ENCODE assay signal across 10 cellular contexts in the genomic region with DNA sequence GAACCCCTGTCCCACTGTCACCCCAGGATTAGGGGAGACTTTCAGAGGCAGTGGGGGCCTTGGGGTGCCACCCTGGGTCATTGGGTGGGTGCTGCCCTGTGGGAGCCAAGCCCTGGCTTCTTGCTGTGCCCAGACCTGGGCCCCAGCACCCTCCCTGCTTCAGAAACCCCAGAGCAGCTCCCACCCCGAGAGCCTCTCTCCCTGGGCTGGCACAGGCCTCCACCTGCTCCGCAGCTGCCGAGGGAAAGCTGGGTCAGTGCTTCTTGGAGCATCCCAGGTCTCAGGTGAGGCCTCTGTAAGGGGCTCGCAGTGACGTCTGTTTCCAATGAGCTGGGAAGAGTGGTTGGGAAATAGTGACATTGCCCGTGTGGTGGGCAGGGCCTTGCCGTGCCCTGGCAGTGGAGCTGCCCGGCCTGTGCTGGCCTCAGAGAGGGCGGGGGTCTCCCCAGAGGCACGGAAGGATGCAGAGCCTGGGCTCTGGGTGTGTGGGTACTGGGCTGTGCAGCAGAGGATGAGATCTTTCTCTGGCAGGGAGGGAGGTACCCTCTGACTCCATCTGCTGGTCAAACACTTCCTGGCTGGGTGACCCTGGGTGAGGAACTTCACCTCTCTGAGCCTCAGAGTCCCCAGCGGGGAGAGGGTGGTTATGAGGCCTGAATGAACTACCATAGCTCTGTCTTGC. TPM values are rescaled to one million over a fixed set of nuclear protein-coding genes. Genes with fewer than 3 reads are reported as not detected.
DNase-seq lines count a peak whose midpoint lies in the region; ATAC-seq and TF ChIP-seq lines count a peak whose summit lies in the region.
"Had no signal": no experiment of that assay in that cellular context is flagged by ENCODE, and none has a peak within 500 bp of the region (broad histone marks: within the 10 kb centered on the region; RNA-seq: fewer than 3 reads in every experiment).

No MANE protein-coding gene starts in this region.

- no peak for TF ChIP-seq EP300 in SK-N-SH (IDR thresholded peaks at IDR 0.05; ENCODE audit: borderline replicate concordance in 1 of 2, low read depth in 1 of 2, low read length in 1 of 2)

- H3K4me3 ChIP-seq in SK-N-SH (ENCODE audit: low read depth in 2 of 2, low read length in 1 of 2) (no peak overlapping the region), coronary artery (no peak overlapping the region)

- H3K4me1 ChIP-seq in SK-N-SH (ENCODE audit: control insufficient read depth in 1 of 2, insufficient read depth in 2 of 2, low read depth in 1 of 2, low read length in 1 of 2) = peaks cover 6 to 7% of the 10 kb centered on the region in 2 experiments; a peak in 3 of 4 replicates

- no peak for DNase-seq in activated naive CD8-positive, alpha-beta T cell treated with anti-CD3 and anti-CD28 coated beads, Interleukin-2, amount 10 ng/mL, durations not matched to agents 7 days and 5 days
- no peak for DNase-seq in activated naive CD8-positive, alpha-beta T cell treated with anti-CD3 and anti-CD28 coated beads for 36 hours
- DNase-seq in SK-N-SH = peak; percentile 64
- DNase-seq in germinal center (ENCODE audit: low spot score) = peak; percentile 50
- DNase-seq in type B pancreatic cell (ENCODE audit: extremely low spot score, unreplicated experiment) = no peak
- no peak for DNase-seq in activated gamma-delta T cell (lab: John Stamatoyannopoulos, UW)
- no peak for DNase-seq in coronary artery (ENCODE audit: low spot score)
- DNase-seq: activated B cell treated with CpG ODN at 0.5 μM for 24 hours had no signal

- 100% methylated on average over 7 of the region's 11 CpGs for WGBS in SK-N-SH (ENCODE audit: low lambda C conversion rate)

- CTCF ChIA-PET in SK-N-SH (lab: Yijun Ruan, JAX) = interaction anchor here (1.0 to 1.9 kb wide), 3 partner anchors 22 to 113 kb away, joined by 3 to 10 read pairs (median 3); no protein-coding TSS in a partner anchor

- POLR2A ChIA-PET in activated naive CD8-positive, alpha-beta T cell treated with anti-CD3 and anti-CD28 coated beads, Interleukin-2, amount 10 ng/mL, durations not matched to agents 7 days and 5 days (lab: Charles Lee) = interaction anchor here (0.8 to 0.9 kb wide), 2 partner anchors 25 to 67 kb away, joined by 3 to 5 read pairs; partner anchors contain the start of gene MICALL1
- POLR2A ChIA-PET in SK-N-SH (lab: Yijun Ruan, JAX) = interaction anchor here (0.9 kb wide), 1 partner anchor 25 kb away, joined by 3 read pairs; no protein-coding TSS in a partner anchor

- H3K27ac Mint-ChIP-seq in activated naive CD8-positive, alpha-beta T cell treated with anti-CD3 and anti-CD28 coated beads, Interleukin-2, amount 10 ng/mL, durations not matched to agents 7 days and 5 days = no peak overlapping the region
- no peak overlapping the region for H3K27ac Mint-ChIP-seq in activated naive CD8-positive, alpha-beta T cell treated with anti-CD3 and anti-CD28 coated beads for 36 hours
- H3K27ac Mint-ChIP-seq in type B pancreatic cell = peak overlapping the region; percentile 26
- H3K27ac Mint-ChIP-seq: activated B cell treated with CpG ODN at 0.5 μM for 24 hours had no signal

- no peaks in the 10 kb centered on the region for H3K9me3 Mint-ChIP-seq in activated naive CD8-positive, alpha-beta T cell treated with anti-CD3 and anti-CD28 coated beads, Interleukin-2, amount 10 ng/mL, durations not matched to agents 7 days and 5 days
- H3K9me3 Mint-ChIP-seq in activated naive CD8-positive, alpha-beta T cell treated with anti-CD3 and anti-CD28 coated beads for 36 hours = no peaks in the 10 kb centered on the region
- H3K9me3 Mint-ChIP-seq in type B pancreatic cell = no peaks in the 10 kb centered on the region
- H3K9me3 Mint-ChIP-seq: activated B cell treated with CpG ODN at 0.5 μM for 24 hours had no signal

- no peak for TF ChIP-seq POLR2A in GM18505 (IDR thresholded peaks at IDR 0.05; ENCODE audit: borderline replicate concordance, extremely low read depth, insufficient read depth, insufficient read length)

- peaks cover 2% of the 10 kb centered on the region for H3K36me3 Mint-ChIP-seq in activated naive CD8-positive, alpha-beta T cell treated with anti-CD3 and anti-CD28 coated beads, Interleukin-2, amount 10 ng/mL, durations not matched to agents 7 days and 5 days
- peaks cover 2% of the 10 kb centered on the region for H3K36me3 Mint-ChIP-seq in activated naive CD8-positive, alpha-beta T cell treated with anti-CD3 and anti-CD28 coated beads for 36 hours
- H3K36me3 Mint-ChIP-seq in type B pancreatic cell = peaks cover 4% of the 10 kb centered on the region

- no peaks in the 10 kb centered on the region; the same call in 1 of the 2 replicates for H3K79me2 ChIP-seq in SK-N-SH (ENCODE audit: insufficient read depth)

- H3K36me3 ChIP-seq in SK-N-SH (replicated peaks in 1 of 2; ENCODE audit: control insufficient read depth in 1 of 2, insufficient read depth in 2 of 2, low read length in 1 of 2) = peaks cover 15 to 35% of the 10 kb centered on the region in 2 experiments

- H3K4me3 Mint-ChIP-seq in activated naive CD8-positive, alpha-beta T cell treated with anti-CD3 and anti-CD28 coated beads, Interleukin-2, amount 10 ng/mL, durations not matched to agents 7 days and 5 days = no peak overlapping the region
- no peak overlapping the region for H3K4me3 Mint-ChIP-seq in activated naive CD8-positive, alpha-beta T cell treated with anti-CD3 and anti-CD28 coated beads for 36 hours
- no peak overlapping the region for H3K4me3 Mint-ChIP-seq in type B pancreatic cell
- H3K4me3 Mint-ChIP-seq: activated B cell treated with CpG ODN at 0.5 μM for 24 hours had no signal

- ATAC-seq in activated naive CD8-positive, alpha-beta T cell treated with anti-CD3 and anti-CD28 coated beads, Interleukin-2, amount 10 ng/mL, durations not matched to agents 7 days and 5 days (ENCODE audit: low read depth) = peak; percentile 25
- no peak for ATAC-seq in GM18505 (IDR thresholded peaks at IDR 0.05; ENCODE audit: unreplicated experiment)

- no peaks in the 10 kb centered on the region for H3K9me3 ChIP-seq in SK-N-SH
- H3K9me3 ChIP-seq: neutrophil had no signal

- peaks cover 6% of the 10 kb centered on the region for H3K4me1 Mint-ChIP-seq in activated naive CD8-positive, alpha-beta T cell treated with anti-CD3 and anti-CD28 coated beads, Interleukin-2, amount 10 ng/mL, durations not matched to agents 7 days and 5 days
- H3K4me1 Mint-ChIP-seq in activated naive CD8-positive, alpha-beta T cell treated with anti-CD3 and anti-CD28 coated beads for 36 hours = peaks cover 9% of the 10 kb centered on the region
- peaks cover 18% of the 10 kb centered on the region for H3K4me1 Mint-ChIP-seq in type B pancreatic cell (ENCODE audit: unreplicated experiment)

- H4K20me1 ChIP-seq in SK-N-SH (ENCODE audit: insufficient read depth) = peaks cover 8% of the 10 kb centered on the region; the same call in 1 of the 2 replicates

- H3K27ac ChIP-seq in SK-N-SH (ENCODE audit: low read depth in 2 of 2, low read length in 1 of 2) (no peak overlapping the region), coronary artery (peak overlapping the region in 1 of 2 donors; percentile 54)
- H3K27ac ChIP-seq: neutrophil had no signal

- H3K27me3 Mint-ChIP-seq in activated naive CD8-positive, alpha-beta T cell treated with anti-CD3 and anti-CD28 coated beads, Interleukin-2, amount 10 ng/mL, durations not matched to agents 7 days and 5 days = no peaks in the 10 kb centered on the region
- H3K27me3 Mint-ChIP-seq in activated naive CD8-positive, alpha-beta T cell treated with anti-CD3 and anti-CD28 coated beads for 36 hours = no peaks in the 10 kb centered on the region
- H3K27me3 Mint-ChIP-seq in type B pancreatic cell = no peaks in the 10 kb centered on the region
- H3K27me3 Mint-ChIP-seq: activated B cell treated with CpG ODN at 0.5 μM for 24 hours had no signal

- H3K9ac ChIP-seq in SK-N-SH = no peak overlapping the region

- no peak overlapping the region for H2AFZ ChIP-seq in SK-N-SH (ENCODE audit: low read depth)

- H3F3A ChIP-seq in SK-N-SH (replicated peaks; ENCODE audit: insufficient read depth) = peaks cover 14% of the 10 kb centered on the region

- no peaks in the 10 kb centered on the region for H3K27me3 ChIP-seq in SK-N-SH (ENCODE audit: insufficient read depth)
- H3K27me3 ChIP-seq: neutrophil had no signal

- H3K4me2 ChIP-seq in SK-N-SH = no peak overlapping the region

- TF ChIP-seq CTCF in SK-N-SH (IDR thresholded peaks at IDR 0.05) = peak; percentile 45
- TF ChIP-seq CTCF in type B pancreatic cell (conservative IDR thresholded peaks at IDR 0.05) = peak; percentile 42
- TF ChIP-seq CTCF in coronary artery (IDR thresholded peaks at IDR 0.05) = no peak

- no peaks in the 10 kb centered on the region for H3K9me2 ChIP-seq in SK-N-SH

- TF ChIP-seq RAD21 in SK-N-SH (IDR thresholded peaks at IDR 0.05; ENCODE audit: low read length) = peak; percentile 17; the same call in 1 of the 2 replicates

RNA-seq across cellular contexts. Expression of gene C22orf23, which starts 23.0 kb away (rescaled TPM):
- total RNA-seq in activated naive CD8-positive, alpha-beta T cell treated with anti-CD3 and anti-CD28 coated beads, Interleukin-2, amount 10 ng/mL, durations not matched to agents 7 days and 5 days = not detected
- under 1 TPM; 0.40 to 0.41 TPM for total RNA-seq in activated naive CD8-positive, alpha-beta T cell treated with anti-CD3 and anti-CD28 coated beads for 36 hours
- polyA plus RNA-seq in SK-N-SH (2012; rRNA removed) = 0.33 and 0.45 TPM in 2 replicates
- 0.26 and 0.33 TPM in 2 replicates for polyA plus RNA-seq in SK-N-SH (2012; cell fraction: cytosol; rRNA removed)
- polyA plus RNA-seq in SK-N-SH (2012; cell fraction: nucleus; rRNA removed) = 0.38 and 0.50 TPM in 2 replicates
- 0.64 and 0.70 TPM in 2 replicates for total RNA-seq in type B pancreatic cell (ENCODE audit: low replicate concordance)

RNA-seq across cellular contexts. Expression of gene POLR2F, which starts 23.1 kb away (rescaled TPM):
- 10 to 100 TPM; 60.2 to 61.4 TPM for total RNA-seq in activated naive CD8-positive, alpha-beta T cell treated with anti-CD3 and anti-CD28 coated beads, Interleukin-2, amount 10 ng/mL, durations not matched to agents 7 days and 5 days
- 100 to 1,000 TPM; 131 to 140 TPM for total RNA-seq in activated naive CD8-positive, alpha-beta T cell treated with anti-CD3 and anti-CD28 coated beads for 36 hours
- 146 and 255 TPM in 2 replicates for polyA plus RNA-seq in SK-N-SH (2012; rRNA removed)
- 167 and 182 TPM in 2 replicates for polyA plus RNA-seq in SK-N-SH (2012; cell fraction: cytosol; rRNA removed)
- 64.9 and 117 TPM in 2 replicates for polyA plus RNA-seq in SK-N-SH (2012; cell fraction: nucleus; rRNA removed)
- 92.0 and 99.6 TPM in 2 replicates for total RNA-seq in type B pancreatic cell (ENCODE audit: low replicate concordance)

RNA-seq across cellular contexts. Expression of gene MICALL1, which starts 24.3 kb away (rescaled TPM):
- 10 to 100 TPM; 27.9 to 31.3 TPM for total RNA-seq in activated naive CD8-positive, alpha-beta T cell treated with anti-CD3 and anti-CD28 coated beads, Interleukin-2, amount 10 ng/mL, durations not matched to agents 7 days and 5 days
- 10 to 100 TPM; 14.2 to 16.6 TPM for total RNA-seq in activated naive CD8-positive, alpha-beta T cell treated with anti-CD3 and anti-CD28 coated beads for 36 hours
- 12.9 and 15.2 TPM in 2 replicates for polyA plus RNA-seq in SK-N-SH (2012; rRNA removed)
- 6.2 and 12.1 TPM in 2 replicates for polyA plus RNA-seq in SK-N-SH (2012; cell fraction: cytosol; rRNA removed)
- polyA plus RNA-seq in SK-N-SH (2012; cell fraction: nucleus; rRNA removed) = 26.6 and 28.9 TPM in 2 replicates
- 56.5 and 107 TPM in 2 replicates for total RNA-seq in type B pancreatic cell (ENCODE audit: low replicate concordance)

RNA-seq across cellular contexts. Expression of gene SOX10, which starts 53.9 kb away (rescaled TPM):
- total RNA-seq in activated naive CD8-positive, alpha-beta T cell treated with anti-CD3 and anti-CD28 coated beads, Interleukin-2, amount 10 ng/mL, durations not matched to agents 7 days and 5 days = not detected
- not detected for total RNA-seq in activated naive CD8-positive, alpha-beta T cell treated with anti-CD3 and anti-CD28 coated beads for 36 hours
- not detected in 2 replicates for polyA plus RNA-seq in SK-N-SH (2012; rRNA removed)
- not detected in 2 replicates for polyA plus RNA-seq in SK-N-SH (2012; cell fraction: cytosol; rRNA removed)
- not detected in 2 replicates for polyA plus RNA-seq in SK-N-SH (2012; cell fraction: nucleus; rRNA removed)
- 0.29 and 5.9 TPM in 2 replicates for total RNA-seq in type B pancreatic cell (ENCODE audit: low replicate concordance)
- total RNA-seq: activated B cell treated with CpG ODN at 0.5 μM for 24 hours had no signal

Comparison
In these comparisons a context has a peak if more than half of its experiments do, and no peak if none do; other contexts are left out.
1. DNase-seq: peak in SK-N-SH (single experiment) and germinal center (single experiment); none in activated naive CD8-positive, alpha-beta T cell treated with anti-CD3 and anti-CD28 coated beads, Interleukin-2, amount 10 ng/mL, durations not matched to agents 7 days and 5 days (single experiment), activated naive CD8-positive, alpha-beta T cell treated with anti-CD3 and anti-CD28 coated beads for 36 hours (single experiment), type B pancreatic cell (single experiment), activated gamma-delta T cell (single experiment) and coronary artery (single experiment).